In genomic region chrX:110045988-110046387, GRCh38 we compare ENCODE assay signal across 10 cellular contexts. TPM values are rescaled to one million over a fixed set of nuclear protein-coding genes. Genes with fewer than 3 reads are reported as not detected.
A peak's percentile ranks its signal among the peaks of the same experiment; 100 is the strongest.
DNase-seq lines count a peak whose midpoint lies in the region; ATAC-seq and TF ChIP-seq lines count a peak whose summit lies in the region.
"Had no signal": no experiment of that assay in that cellular context is flagged by ENCODE, and none has a peak within 500 bp of the region (broad histone marks: within the 10 kb centered on the region; RNA-seq: fewer than 3 reads in every experiment).

No MANE protein-coding gene starts in this region.

- H3K27me3 ChIP-seq in GM06990 (replicated peaks; ENCODE audit: control insufficient read depth, insufficient read depth, low read length) (no peaks in the 10 kb centered on the region), WERI-Rb-1 (ENCODE audit: insufficient read depth, low read depth, severe bottlenecking) (no peaks in the 10 kb centered on the region), right atrium auricular region (no peaks in the 10 kb centered on the region)

- H3K4me3 ChIP-seq in GM06990 (replicated peaks; ENCODE audit: low read depth, low read length) (no peak overlapping the region), WERI-Rb-1 (ENCODE audit: low read depth, low read length) (peak overlapping the region; percentile 27), right atrium auricular region (no peak overlapping the region)
- H3K4me3 ChIP-seq: breast epithelium had no signal

- no peak for ATAC-seq in HG03159 (IDR thresholded peaks at IDR 0.05; ENCODE audit: unreplicated experiment)
- ATAC-seq: activated CD4-positive, CD25-positive, alpha-beta regulatory T cell treated with anti-CD3 and anti-CD28 coated beads, Interleukin-2, amount 50 U/mL, for 24 hours had no signal

- H3K4me1 ChIP-seq in right atrium auricular region = no peaks in the 10 kb centered on the region
- H3K4me1 ChIP-seq: breast epithelium had no signal

- no peaks in the 10 kb centered on the region for H3K36me3 ChIP-seq in GM06990 (ENCODE audit: control insufficient read depth, insufficient read depth, low read length)
- no peaks in the 10 kb centered on the region for H3K36me3 ChIP-seq in WERI-Rb-1
- H3K36me3 ChIP-seq in right atrium auricular region = no peaks in the 10 kb centered on the region
- H3K36me3 ChIP-seq: breast epithelium had no signal

- peak overlapping the region; percentile 82 for H3K27ac ChIP-seq in WERI-Rb-1
- H3K27ac ChIP-seq in right atrium auricular region = peak overlapping the region; percentile 8 to 67
- H3K27ac ChIP-seq: breast epithelium had no signal

- H3K9me3 ChIP-seq in WERI-Rb-1 (ENCODE audit: severe bottlenecking) = no peaks in the 10 kb centered on the region
- no peaks in the 10 kb centered on the region for H3K9me3 ChIP-seq in right atrium auricular region
- H3K9me3 ChIP-seq: breast epithelium had no signal

- DNase-seq in GM06990 (ENCODE audit: extremely low read depth, insufficient read length) (no peak), NCI-H146 (lab: John Stamatoyannopoulos, UW) (peak; percentile 81), WERI-Rb-1 (no peak), right atrium auricular region (ENCODE audit: low spot score) (no peak), SIG-M5 (lab: John Stamatoyannopoulos, UW) (no peak), GDM1 (lab: John Stamatoyannopoulos, UW) (no peak), germinal center (ENCODE audit: low spot score) (no peak)

- TF ChIP-seq CTCF in GM06990 (IDR thresholded peaks at IDR 0.05; ENCODE audit: insufficient read depth, low read length, poor library complexity, severe bottlenecking) (peak; percentile 24), WERI-Rb-1 (IDR thresholded peaks at IDR 0.05; ENCODE audit: low read depth, low read length) (peak; percentile 28; the same call in 1 of the 2 replicates), right atrium auricular region (IDR thresholded peaks at IDR 0.05) (no peak)

RNA-seq across cellular contexts. Expression of gene TMEM164, which starts 43.1 kb away (rescaled TPM):
- 10 to 100 TPM; 30.3 to 36.6 TPM for total RNA-seq in right atrium auricular region

Comparison
In these comparisons a context has a peak if more than half of its experiments do, and no peak if none do; other contexts are left out.
1. CTCF ChIP-seq: peak in GM06990 (single experiment) and WERI-Rb-1 (single experiment); none in right atrium auricular region (0 of 2).